22 cellular contexts compared by ENCODE assay signal in genomic region chr10:86019141-86019540, GRCh38.
"Had no signal": no experiment of that assay in that cellular context is flagged by ENCODE, and none has a peak within 500 bp of the region (broad histone marks: within the 10 kb centered on the region; RNA-seq: fewer than 3 reads in every experiment).

No MANE protein-coding gene starts in this region.

- H3K36me3 ChIP-seq: ascending aorta, heart left ventricle, ovary, vagina, WERI-Rb-1 had no signal

- DNase-seq: activated CD4-positive, alpha-beta T cell treated with anti-CD3 and anti-CD28 coated beads, Interleukin-2, amount 10 ng/mL, durations not matched to agents 7 days and 5 days; activated CD4-positive, CD25-positive, alpha-beta regulatory T cell treated with anti-CD3 and anti-CD28 coated beads, Interleukin-2, amount 50 U/mL, for 72 hours; activated CD8-positive, alpha-beta T cell treated with anti-CD3 and anti-CD28 coated beads, Interleukin-2, amount 10 ng/mL, durations not matched to agents 7 days and 5 days; activated gamma-delta T cell; activated naive CD4-positive, alpha-beta T cell treated with anti-CD3 and anti-CD28 coated beads, Interleukin-2, amount 50 U/mL, for 16 hours; central memory CD4-positive, alpha-beta T cell; effector memory CD8-positive, alpha-beta T cell; heart left ventricle; left cardiac atrium; midbrain; natural killer cell; ovary; right cardiac atrium; stimulated activated CD4-positive, alpha-beta T cell treated with anti-CD3 and anti-CD28 coated beads, Interleukin-4, amount 100 ng/mL, for 24 hours; stimulated activated naive CD8-positive, alpha-beta T cell treated with anti-CD3 and anti-CD28 coated beads, Interleukin-15, amount 100 ng/mL, for 72 hours; trophoblast cell; WERI-Rb-1 had no signal

- H3K27ac Mint-ChIP-seq: activated CD4-positive, alpha-beta T cell treated with anti-CD3 and anti-CD28 coated beads, Interleukin-2, amount 10 ng/mL, durations not matched to agents 7 days and 5 days; activated CD8-positive, alpha-beta T cell treated with anti-CD3 and anti-CD28 coated beads, Interleukin-2, amount 10 ng/mL, durations not matched to agents 7 days and 5 days; activated T-helper 1 cell treated with anti-CD3 and anti-CD28 coated beads, Interleukin-12 subunit alpha, Interleukin-12 subunit beta, Interleukin-2, Interleukin-4 antibody, amounts not matched to agents 30 ng/mL and 10 ng/mL and 1 ng/mL, durations not matched to agents 14 hours and 24 hours and 36 hours; effector memory CD8-positive, alpha-beta T cell; natural killer cell; stimulated activated naive CD8-positive, alpha-beta T cell treated with anti-CD3 and anti-CD28 coated beads, Interleukin-15, amount 100 ng/mL, for 72 hours had no signal

- H3K4me3 Mint-ChIP-seq: activated CD4-positive, alpha-beta T cell treated with anti-CD3 and anti-CD28 coated beads, Interleukin-2, amount 10 ng/mL, durations not matched to agents 7 days and 5 days; activated CD8-positive, alpha-beta T cell treated with anti-CD3 and anti-CD28 coated beads, Interleukin-2, amount 10 ng/mL, durations not matched to agents 7 days and 5 days; activated T-helper 1 cell treated with anti-CD3 and anti-CD28 coated beads, Interleukin-12 subunit alpha, Interleukin-12 subunit beta, Interleukin-2, Interleukin-4 antibody, amounts not matched to agents 30 ng/mL and 10 ng/mL and 1 ng/mL, durations not matched to agents 14 hours and 24 hours and 36 hours; effector memory CD8-positive, alpha-beta T cell; natural killer cell; stimulated activated naive CD8-positive, alpha-beta T cell treated with anti-CD3 and anti-CD28 coated beads, Interleukin-15, amount 100 ng/mL, for 72 hours had no signal

- H3K9me3 ChIP-seq: ascending aorta, heart left ventricle, ovary, vagina had no signal

- H3K27me3 Mint-ChIP-seq: effector memory CD8-positive, alpha-beta T cell had no signal

- H3K27me3 ChIP-seq: ascending aorta, dorsolateral prefrontal cortex, heart left ventricle, ovary, vagina had no signal

- H3K36me3 Mint-ChIP-seq: natural killer cell had no signal

- H3K4me1 Mint-ChIP-seq: activated CD4-positive, alpha-beta T cell treated with anti-CD3 and anti-CD28 coated beads, Interleukin-2, amount 10 ng/mL, durations not matched to agents 7 days and 5 days; natural killer cell; stimulated activated naive CD8-positive, alpha-beta T cell treated with anti-CD3 and anti-CD28 coated beads, Interleukin-15, amount 100 ng/mL, for 72 hours had no signal

- H3K9me3 Mint-ChIP-seq: activated CD4-positive, alpha-beta T cell treated with anti-CD3 and anti-CD28 coated beads, Interleukin-2, amount 10 ng/mL, durations not matched to agents 7 days and 5 days; activated T-helper 1 cell treated with anti-CD3 and anti-CD28 coated beads, Interleukin-12 subunit alpha, Interleukin-12 subunit beta, Interleukin-2, Interleukin-4 antibody, amounts not matched to agents 30 ng/mL and 10 ng/mL and 1 ng/mL, durations not matched to agents 14 hours and 24 hours and 36 hours; effector memory CD8-positive, alpha-beta T cell; natural killer cell; stimulated activated naive CD8-positive, alpha-beta T cell treated with anti-CD3 and anti-CD28 coated beads, Interleukin-15, amount 100 ng/mL, for 72 hours had no signal

- ATAC-seq: activated CD8-positive, alpha-beta T cell treated with anti-CD3 and anti-CD28 coated beads, Interleukin-2, amount 10 ng/mL, durations not matched to agents 7 days and 5 days; effector memory CD8-positive, alpha-beta T cell; esophagus mucosa; natural killer cell; stimulated activated naive CD8-positive, alpha-beta T cell treated with anti-CD3 and anti-CD28 coated beads, Interleukin-15, amount 100 ng/mL, for 72 hours had no signal

- H3K27ac ChIP-seq: ascending aorta, ovary, vagina had no signal

- H3K4me1 ChIP-seq: ascending aorta, vagina had no signal

- H3K4me3 ChIP-seq: ascending aorta, dorsolateral prefrontal cortex, heart left ventricle, ovary, vagina had no signal
